18 cellular contexts compared by ENCODE assay signal in the genomic region with DNA sequence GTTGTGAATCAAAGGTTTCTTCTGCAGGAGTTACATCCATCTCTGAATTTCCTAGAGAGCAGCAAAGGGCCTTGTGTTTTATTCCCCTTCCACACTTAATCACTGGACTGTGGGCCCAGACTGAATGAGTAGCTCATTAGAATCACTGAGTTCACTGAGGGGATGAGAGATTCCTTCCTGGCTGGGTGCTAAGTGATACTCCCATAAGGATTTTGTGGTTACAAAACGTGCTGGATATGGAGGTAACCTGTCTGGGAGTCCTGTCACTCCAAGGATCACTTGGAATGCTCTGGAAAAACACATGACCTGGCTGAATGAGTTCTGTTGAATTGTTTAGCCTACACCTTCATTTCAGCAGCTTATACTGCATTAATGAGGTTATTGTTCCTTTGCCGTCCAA.
A peak's percentile ranks its signal among the peaks of the same experiment; 100 is the strongest.
DNase-seq lines count a peak whose midpoint lies in the region; ATAC-seq and TF ChIP-seq lines count a peak whose summit lies in the region.
"Had no signal": no experiment of that assay in that cellular context is flagged by ENCODE, and none has a peak within 500 bp of the region (broad histone marks: within the 10 kb centered on the region; RNA-seq: fewer than 3 reads in every experiment).

No MANE protein-coding gene starts in this region.

- H3K27ac ChIP-seq in H9 (ENCODE audit: insufficient read length, low read depth, low read length), result no peak overlapping the region

- no peaks in the 10 kb centered on the region for H3K9me3 Mint-ChIP-seq in H9
- peaks cover 7% of the 10 kb centered on the region for H3K9me3 Mint-ChIP-seq in progenitor cell of endocrine pancreas (ENCODE audit: low read depth)

- peak overlapping the region; percentile 38 for H3K23ac ChIP-seq in H9 (ENCODE audit: insufficient read length, low read depth, low read length)

- H2AK5ac ChIP-seq in H9 (ENCODE audit: insufficient read length, low read length), result no peak overlapping the region

- no peak overlapping the region for H2BK120ac ChIP-seq in H9 (ENCODE audit: low read depth, low read length, poor library complexity, severe bottlenecking)

- H3K4me3 Mint-ChIP-seq in H9 (no peak overlapping the region), progenitor cell of endocrine pancreas (ENCODE audit: low read depth) (no peak overlapping the region)
- H3K4me3 Mint-ChIP-seq: CD8-positive, alpha-beta memory T cell had no signal

- no peaks in the 10 kb centered on the region for H3K4me1 ChIP-seq in H9 (ENCODE audit: insufficient read depth, low read length)

- no peak overlapping the region for H4K8ac ChIP-seq in H9 (replicated peaks; ENCODE audit: insufficient read length, low read depth, low read length)

- no peak overlapping the region for H4K5ac ChIP-seq in H9 (ENCODE audit: insufficient read length, low read depth, low read length)

- H2BK15ac ChIP-seq in H9 (ENCODE audit: low read depth, low read length), result no peak overlapping the region

- DNase-seq in H9 (no peak), astrocyte of the hippocampus (ENCODE audit: low read depth, low spot score) (peak; percentile 29), kidney tubule cell (ENCODE audit: low spot score) (peak; percentile 86), retina (peak; percentile 56), progenitor cell of endocrine pancreas (ENCODE audit: low spot score, unreplicated experiment) (no peak), DMS 273 treated with DMSO at 0.1 percent for 48 hours (lab: John Stamatoyannopoulos, UW) (no peak)
- DNase-seq: C1 segment of cervical spinal cord; CD8-positive, alpha-beta memory T cell; DMS79 treated with DMSO at 0.1 percent for 48 hours; H7; KG1; NCI-H1694 treated with DMSO at 0.1 percent for 48 hours; NCI-H226; NCI-H524; NCI-H82; RPMI8226; SHP77 treated with DMSO at 0.1 percent for 48 hours had no signal

- H3K27ac Mint-ChIP-seq in H9 (0 out of 7 replicates have a peak overlapping the region, but pooled peaks of 1 of the 3 experiments have one; percentile 34), progenitor cell of endocrine pancreas (no peak overlapping the region)

- no peaks in the 10 kb centered on the region for H3K23me2 ChIP-seq in H9 (ENCODE audit: insufficient read length, low read depth, low read length, poor library complexity, severe bottlenecking)

- H2BK5ac ChIP-seq in H9 (ENCODE audit: insufficient read length, low read length), result no peak overlapping the region

- H3T11ph ChIP-seq in H9 (ENCODE audit: low read length), result no peak overlapping the region

- H3K4me1 Mint-ChIP-seq in H9 (no peaks in the 10 kb centered on the region), progenitor cell of endocrine pancreas (ENCODE audit: low read depth) (peaks cover 8% of the 10 kb centered on the region)
- H3K4me1 Mint-ChIP-seq: CD8-positive, alpha-beta memory T cell had no signal

- H3K27me3 Mint-ChIP-seq in H9 (ENCODE audit: low read depth), result no peaks in the 10 kb centered on the region
- H3K27me3 Mint-ChIP-seq in progenitor cell of endocrine pancreas, result no peaks in the 10 kb centered on the region
- H3K27me3 Mint-ChIP-seq: CD8-positive, alpha-beta memory T cell had no signal

- 0 out of 7 replicates have a peak, but pooled peaks cover 0 to 2% (median 0%) of the 10 kb centered on the region in 3 experiments for H3K36me3 Mint-ChIP-seq in H9 (ENCODE audit: insufficient read depth in 1 of 3, low read depth in 3 of 3)
- no peaks in the 10 kb centered on the region for H3K36me3 Mint-ChIP-seq in progenitor cell of endocrine pancreas (ENCODE audit: insufficient read depth)
- H3K36me3 Mint-ChIP-seq: CD8-positive, alpha-beta memory T cell had no signal

- no peak overlapping the region for H3K4ac ChIP-seq in H9 (ENCODE audit: low read depth, low read length)

- no peak overlapping the region for H2AFZ ChIP-seq in H9 (ENCODE audit: low read length)

- H3K9ac ChIP-seq in H9 (ENCODE audit: extremely low read depth, insufficient read length, low read length), result no peak overlapping the region

- WGBS in H9 (ENCODE audit: extremely low coverage, insufficient read length, low lambda C conversion rate), result no CpG with 5 or more reads among the region's 2 CpGs

- no peak overlapping the region for H3K56ac ChIP-seq in H9 (ENCODE audit: insufficient read length, low read depth, low read length)

- H3K18ac ChIP-seq in H9 (ENCODE audit: insufficient read length, low read depth, low read length), result no peak overlapping the region

- H2BK12ac ChIP-seq in H9 (ENCODE audit: insufficient read length, low read depth, low read length), result no peak overlapping the region

- no peak overlapping the region for H2BK20ac ChIP-seq in H9 (ENCODE audit: low read depth, low read length, poor library complexity, severe bottlenecking)

- H3K4me2 ChIP-seq in H9 (ENCODE audit: insufficient read depth, insufficient read length, low read length), result no peak overlapping the region

- H3K9me3 ChIP-seq in H9 (ENCODE audit: control insufficient read depth, low read depth, low read length), result no peaks in the 10 kb centered on the region

- H4K91ac ChIP-seq in H9 (ENCODE audit: insufficient read length, low read depth, low read length), result no peak overlapping the region

- H3K79me1 ChIP-seq in H9 (ENCODE audit: insufficient read depth, low read depth, low read length, poor library complexity, severe bottlenecking), result no peaks in the 10 kb centered on the region

- ATAC-seq in HG03460 (IDR thresholded peaks at IDR 0.05; ENCODE audit: unreplicated experiment), result no peak

- H3K27me3 ChIP-seq in H9 (ENCODE audit: insufficient read depth, low read length), result no peaks in the 10 kb centered on the region

- no peaks in the 10 kb centered on the region for H3K79me2 ChIP-seq in H9 (ENCODE audit: insufficient read depth, low read length)

- no peak overlapping the region for H3K14ac ChIP-seq in H9 (ENCODE audit: insufficient read depth, low read length)

- no peaks in the 10 kb centered on the region for H4K20me1 ChIP-seq in H9 (ENCODE audit: control insufficient read depth, insufficient read depth, insufficient read length)

- no peak for TF ChIP-seq CTCF in H9 (conservative IDR thresholded peaks at IDR 0.05)
- TF ChIP-seq CTCF in progenitor cell of endocrine pancreas (IDR thresholded peaks at IDR 0.05; ENCODE audit: unreplicated experiment), result no peak

Comparison
In these comparisons a context has a peak if more than half of its experiments do, and no peak if none do; other contexts are left out.
1. DNase-seq: peak in astrocyte of the hippocampus (single experiment), kidney tubule cell (single experiment) and retina (single experiment); none in H9 (single experiment), progenitor cell of endocrine pancreas (single experiment) and DMS 273 treated with DMSO at 0.1 percent for 48 hours (single experiment).